Comparison of ENCODE assay signal across 1 cellular context in the genomic region with DNA sequence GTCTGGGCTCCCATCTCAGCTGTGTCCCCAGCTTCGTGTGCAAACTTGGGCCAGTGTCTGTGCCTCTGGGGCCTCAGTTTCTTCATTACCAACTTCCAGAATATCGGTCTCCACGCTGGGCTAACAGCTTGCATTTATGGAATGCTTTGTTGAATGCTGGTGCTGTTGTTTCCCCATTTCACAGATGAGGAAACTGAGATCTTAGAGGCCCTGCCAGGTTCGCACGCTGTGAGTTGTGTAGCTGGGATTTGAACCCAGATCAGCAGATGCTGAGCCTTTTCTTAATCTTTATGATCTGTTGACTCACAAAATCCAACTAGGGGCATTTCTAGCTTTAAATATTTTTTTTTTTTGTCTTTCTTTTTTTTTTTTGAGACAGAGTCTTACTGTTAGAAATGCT.
TF ChIP-seq lines count a peak whose summit lies in the region.

No MANE protein-coding gene starts in this region.

TF ChIP-seq in H1, 55 proteins besides CTCF, POLR2A, EP300 and RAD21 (continued from another document):
- TF ChIP-seq CBX8 (IDR thresholded peaks at IDR 0.05; ENCODE audit: borderline replicate concordance, low read depth, low read length) (no peak), KDM5A (IDR thresholded peaks at IDR 0.05; ENCODE audit: low read length) (no peak), KDM1A (IDR thresholded peaks at IDR 0.05; ENCODE audit: borderline replicate concordance, low read length) (peak; percentile 61; the same call in 1 of the 2 replicates)
TF ChIP-seq in H1: peak in this region for 1.
